25 cellular contexts compared by ENCODE assay signal in the genomic region with DNA sequence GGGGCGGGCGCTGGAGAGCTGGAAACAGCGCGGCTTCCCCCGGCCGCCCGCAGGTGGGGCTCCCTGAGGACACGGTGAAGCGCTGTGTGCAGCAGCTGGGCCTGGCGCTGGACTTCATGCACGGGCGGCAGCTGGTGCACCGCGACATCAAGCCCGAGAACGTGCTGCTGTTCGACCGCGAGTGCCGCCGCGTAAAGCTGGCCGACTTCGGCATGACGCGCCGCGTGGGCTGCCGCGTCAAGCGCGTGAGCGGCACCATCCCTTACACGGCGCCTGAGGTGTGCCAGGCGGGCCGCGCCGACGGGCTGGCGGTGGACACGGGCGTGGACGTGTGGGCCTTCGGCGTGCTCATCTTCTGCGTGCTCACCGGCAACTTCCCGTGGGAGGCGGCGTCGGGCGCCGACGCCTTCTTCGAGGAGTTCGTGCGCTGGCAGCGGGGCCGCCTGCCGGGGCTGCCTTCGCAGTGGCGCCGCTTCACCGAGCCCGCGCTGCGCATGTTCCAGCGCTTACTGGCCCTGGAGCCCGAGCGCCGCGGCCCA. TPM values are rescaled to one million over a fixed set of nuclear protein-coding genes. Genes with fewer than 3 reads are reported as not detected.
DNase-seq lines count a peak whose midpoint lies in the region; ATAC-seq, FAIRE-seq and TF ChIP-seq lines count a peak whose summit lies in the region.
"Had no signal": no experiment of that assay in that cellular context is flagged by ENCODE, and none has a peak within 500 bp of the region (broad histone marks: within the 10 kb centered on the region; RNA-seq: fewer than 3 reads in every experiment).

No MANE protein-coding gene starts in this region.

- no peak overlapping the region for H2AFZ ChIP-seq in HepG2 (ENCODE audit: low read length)
- H2AFZ ChIP-seq: GM23248 had no signal

- POLR2A ChIA-PET in HepG2 (lab: Yijun Ruan, JAX): no interaction called here

- no peak overlapping the region for H3K27ac Mint-ChIP-seq in natural killer cell treated with Interleukin-12 subunit alpha and Interleukin-12 subunit beta and Interleukin-15 and Interleukin-18, amount 100 ng/mL, for 72 hours
- H3K27ac Mint-ChIP-seq in natural killer cell: no peak overlapping the region
- no peak overlapping the region for H3K27ac Mint-ChIP-seq in stimulated activated memory B cell treated with anti-CD40 and anti-IgM and Interleukin-4, amounts not matched to agents 10 μg/mL and 1 μg/mL and 100 μg/mL, for 72 hours
- H3K27ac Mint-ChIP-seq: CD14-positive monocyte; CD4-positive, alpha-beta T cell had no signal

- H3K79me2 ChIP-seq in HepG2 (ENCODE audit: insufficient read depth, low read length): no peaks in the 10 kb centered on the region

- peaks cover 4 to 11% of the 10 kb centered on the region in 2 experiments; a peak in 2 of 5 replicates for H3K27me3 ChIP-seq in HepG2 (ENCODE audit: control insufficient read depth in 1 of 2, insufficient read depth in 2 of 2, low read length in 2 of 2)
- H3K27me3 ChIP-seq: BE2C; BLaER1 treated with 17β-estradiol and CSF1 and Interleukin-3, amounts not matched to agents 10 nM and 100 nM had no signal

- intact Hi-C loops in natural killer cell (cut with micrococcal nuclease): loop anchor here (2.0 kb wide), 1 partner anchor 15 kb away; no protein-coding TSS in a partner anchor
- intact Hi-C loops in HepG2 (cut with micrococcal nuclease; ENCODE audit: unreplicated experiment): no loop called here

- no peaks in the 10 kb centered on the region for H4K20me1 ChIP-seq in HepG2 (ENCODE audit: insufficient read depth, low read length)

- FAIRE-seq in HepG2 (lab: Jason Lieb, UNC): no peak
- FAIRE-seq: A204.1, D721Med, GM12891, H1 had no signal

- H3K4me3 ChIP-seq in HepG2 (replicated peaks in 1 of 3; ENCODE audit: insufficient read depth in 1 of 3, low read depth in 2 of 3, low read length in 3 of 3): no peak overlapping the region
- H3K4me3 ChIP-seq: BLaER1 treated with 17β-estradiol and CSF1 and Interleukin-3, amounts not matched to agents 10 nM and 100 nM; GM23248 had no signal

- in situ Hi-C loops in HepG2 (cut with HindIII; ENCODE audit: extremely low pct_ligation_motif_present, low pct_unique_long_range_greater_than_20kb): no loop called here

- no TSS peak for BruUV-seq in HepG2 (replicated peaks; lab: Mats Ljungman, UMichigan)

- no peaks in the 10 kb centered on the region for H3K36me3 Mint-ChIP-seq in natural killer cell treated with Interleukin-12 subunit alpha and Interleukin-12 subunit beta and Interleukin-15 and Interleukin-18, amount 100 ng/mL, for 72 hours
- no peaks in the 10 kb centered on the region for H3K36me3 Mint-ChIP-seq in natural killer cell
- H3K36me3 Mint-ChIP-seq in stimulated activated memory B cell treated with anti-CD40 and anti-IgM and Interleukin-4, amounts not matched to agents 10 μg/mL and 1 μg/mL and 100 μg/mL, for 72 hours: no peaks in the 10 kb centered on the region
- H3K36me3 Mint-ChIP-seq: CD14-positive monocyte had no signal

- no peaks in the 10 kb centered on the region for H3K9me3 ChIP-seq in HepG2 (ENCODE audit: low read length)
- H3K9me3 ChIP-seq: BE2C; BLaER1 treated with 17β-estradiol and CSF1 and Interleukin-3, amounts not matched to agents 10 nM and 100 nM had no signal

- no peaks in the 10 kb centered on the region for H3K36me3 ChIP-seq in HepG2 (replicated peaks in 1 of 2; ENCODE audit: control insufficient read depth in 1 of 2, insufficient read depth in 2 of 2, low read length in 2 of 2)
- H3K36me3 ChIP-seq: BE2C had no signal

- TF ChIP-seq RAD21 in HepG2 (CRISPR knock-in tag; IDR thresholded peaks at IDR 0.05): no peak

- no peak for TF ChIP-seq CTCF in natural killer cell (IDR thresholded peaks at IDR 0.05)
- no peak for TF ChIP-seq CTCF in HepG2 (CRISPR knock-in tag; IDR thresholded peaks at IDR 0.05)

- no peak for ATAC-seq in natural killer cell treated with Interleukin-12 subunit alpha and Interleukin-12 subunit beta and Interleukin-15 and Interleukin-18, amount 100 ng/mL, for 72 hours
- ATAC-seq in natural killer cell: no peak
- ATAC-seq in HepG2: no peak
- peak; percentile 26 for ATAC-seq in stimulated activated memory B cell treated with anti-CD40 and anti-IgM and Interleukin-4, amounts not matched to agents 10 μg/mL and 1 μg/mL and 100 μg/mL, for 72 hours

- H3K9me3 Mint-ChIP-seq in natural killer cell treated with Interleukin-12 subunit alpha and Interleukin-12 subunit beta and Interleukin-15 and Interleukin-18, amount 100 ng/mL, for 72 hours: no peaks in the 10 kb centered on the region
- H3K9me3 Mint-ChIP-seq in natural killer cell: no peaks in the 10 kb centered on the region
- H3K9me3 Mint-ChIP-seq in stimulated activated memory B cell treated with anti-CD40 and anti-IgM and Interleukin-4, amounts not matched to agents 10 μg/mL and 1 μg/mL and 100 μg/mL, for 72 hours: no peaks in the 10 kb centered on the region
- H3K9me3 Mint-ChIP-seq: CD4-positive, alpha-beta T cell; CD8-positive, alpha-beta memory T cell had no signal

- H3K4me3 Mint-ChIP-seq in natural killer cell treated with Interleukin-12 subunit alpha and Interleukin-12 subunit beta and Interleukin-15 and Interleukin-18, amount 100 ng/mL, for 72 hours: no peak overlapping the region
- H3K4me3 Mint-ChIP-seq in natural killer cell: no peak overlapping the region
- H3K4me3 Mint-ChIP-seq in stimulated activated memory B cell treated with anti-CD40 and anti-IgM and Interleukin-4, amounts not matched to agents 10 μg/mL and 1 μg/mL and 100 μg/mL, for 72 hours: no peak overlapping the region
- H3K4me3 Mint-ChIP-seq: CD14-positive monocyte; CD4-positive, alpha-beta T cell; CD8-positive, alpha-beta memory T cell had no signal

- H3K4me1 ChIP-seq in HepG2 (ENCODE audit: insufficient read depth, low read length): peaks cover 28% of the 10 kb centered on the region
- H3K4me1 ChIP-seq: BE2C had no signal

- CTCF ChIA-PET in HepG2 (lab: Yijun Ruan, JAX; ENCODE audit: low intra/inter-chr PET ratio, low total read pairs): interaction anchor here (1.1 kb wide), 1 partner anchor 42 kb away, joined by 3 read pairs; no protein-coding TSS in a partner anchor

- peaks cover 8 to 24% of the 10 kb centered on the region in 2 donors for H3K4me1 Mint-ChIP-seq in natural killer cell treated with Interleukin-12 subunit alpha and Interleukin-12 subunit beta and Interleukin-15 and Interleukin-18, amount 100 ng/mL, for 72 hours (ENCODE audit: low read depth in 2 of 2)
- peaks cover 9 to 33% of the 10 kb centered on the region in 2 donors for H3K4me1 Mint-ChIP-seq in natural killer cell
- peaks cover 7% of the 10 kb centered on the region for H3K4me1 Mint-ChIP-seq in stimulated activated memory B cell treated with anti-CD40 and anti-IgM and Interleukin-4, amounts not matched to agents 10 μg/mL and 1 μg/mL and 100 μg/mL, for 72 hours

- peak; percentile 60 for DNase-seq in natural killer cell treated with Interleukin-12 subunit alpha and Interleukin-12 subunit beta and Interleukin-15 and Interleukin-18, amount 100 ng/mL, for 72 hours (ENCODE audit: low spot score)
- no peak for DNase-seq in natural killer cell
- no peak for DNase-seq in HepG2 (ENCODE audit: low spot score)
- DNase-seq in AG20443 (ENCODE audit: low spot score): no peak
- no peak for DNase-seq in NCI-H2171 (lab: John Stamatoyannopoulos, UW)
- no peak for DNase-seq in NCI-H1105 treated with DMSO at 0.1 percent for 48 hours (lab: John Stamatoyannopoulos, UW)
- DNase-seq: AML-193; BE2C; CD4-positive, alpha-beta T cell; CD8-positive, alpha-beta memory T cell; DMS 273 treated with DMSO at 0.1 percent for 48 hours; DMS79; EL; GF-D8; GM23248; H7; HCEC 1CT had no signal

- WGBS in HepG2 (ENCODE audit: low lambda C conversion rate): 81% methylated on average over 63 of the region's 73 CpGs

- H3K9ac ChIP-seq in HepG2 (ENCODE audit: insufficient read depth, low read depth, low read length): no peak overlapping the region
- H3K9ac ChIP-seq: BLaER1 treated with 17β-estradiol and CSF1 and Interleukin-3, amounts not matched to agents 10 nM and 100 nM; GM23248 had no signal

- no peak overlapping the region for H3K27ac ChIP-seq in HepG2 (ENCODE audit: extremely low read length, insufficient read depth, low read length)
- H3K27ac ChIP-seq: 22Rv1; BLaER1 treated with 17β-estradiol and CSF1 and Interleukin-3, amounts not matched to agents 10 nM and 100 nM; GM23248 had no signal

- TF ChIP-seq EP300 in HepG2 (IDR thresholded peaks at IDR 0.05; ENCODE audit: low read depth in 2 of 2, low read length in 2 of 2): no peak
- no peak for TF ChIP-seq EP300 in HepG2 (CRISPR knock-in tag; IDR thresholded peaks at IDR 0.05; ENCODE audit: borderline replicate concordance)

- H3K4me2 ChIP-seq in HepG2 (ENCODE audit: low read depth, low read length): no peak overlapping the region
- H3K4me2 ChIP-seq: BLaER1 treated with 17β-estradiol and CSF1 and Interleukin-3, amounts not matched to agents 10 nM and 100 nM had no signal

- TF ChIP-seq POLR2A in HepG2 (IDR thresholded peaks at IDR 0.05; ENCODE audit: insufficient read depth in 1 of 2, low read depth in 2 of 2, low read length in 2 of 2): no peak

- H3K27me3 Mint-ChIP-seq in natural killer cell treated with Interleukin-12 subunit alpha and Interleukin-12 subunit beta and Interleukin-15 and Interleukin-18, amount 100 ng/mL, for 72 hours: no peaks in the 10 kb centered on the region
- H3K27me3 Mint-ChIP-seq in natural killer cell (ENCODE audit: low read depth in 2 of 2): no peaks in the 10 kb centered on the region
- peaks cover 2% of the 10 kb centered on the region for H3K27me3 Mint-ChIP-seq in stimulated activated memory B cell treated with anti-CD40 and anti-IgM and Interleukin-4, amounts not matched to agents 10 μg/mL and 1 μg/mL and 100 μg/mL, for 72 hours
- H3K27me3 Mint-ChIP-seq: CD4-positive, alpha-beta T cell; CD8-positive, alpha-beta memory T cell had no signal

RNA-seq across cellular contexts. Expression of a gene that starts 27.8 kb away (rescaled TPM):
- 1 to 10 TPM; 1.1 TPM for total RNA-seq in natural killer cell treated with Interleukin-12 subunit alpha and Interleukin-12 subunit beta and Interleukin-15 and Interleukin-18, amount 100 ng/mL, for 72 hours
- total RNA-seq in natural killer cell (10 to 100 TPM; 59.3 to 60.9 (median 59.8) TPM), HepG2 (2016; rRNA removed; fragmentation: Illumina TruSeq; extraction: Trizol) (0.15 and 0.18 TPM in 2 replicates)
- total RNA-seq in HepG2 (2016; cell fraction: cytosol; rRNA removed; fragmentation: Illumina TruSeq; extraction: Trizol; ENCODE audit: low read depth): 0.09 TPM in 1 of 2 replicates, not detected in the other
- 0.19 and 0.25 TPM in 2 replicates for total RNA-seq in HepG2 (2016; cell fraction: insoluble cytoplasmic fraction; rRNA removed; fragmentation: Illumina TruSeq; extraction: Trizol)
- total RNA-seq in HepG2 (2016; cell fraction: membrane; rRNA removed; fragmentation: Illumina TruSeq; extraction: Trizol): 0.22 and 0.28 TPM in 2 replicates
- 0.13 and 0.16 TPM in 2 replicates for total RNA-seq in HepG2 (2016; cell fraction: nucleus; rRNA removed; fragmentation: Illumina TruSeq; extraction: Trizol)
- polyA plus RNA-seq in HepG2 (2011; rRNA removed): 0.17 and 0.26 TPM in 2 replicates
- 0.19 and 0.26 TPM in 2 replicates for polyA plus RNA-seq in HepG2 (2011; cell fraction: cytosol; rRNA removed)
- 0.59 and 0.61 TPM in 2 replicates for polyA plus RNA-seq in HepG2 (2011; cell fraction: nucleus; rRNA removed)
- polyA plus RNA-seq in HepG2 (2012): 0.44 and 0.76 TPM in 2 replicates
- 0.06 and 0.08 TPM in 2 replicates for polyA plus RNA-seq in HepG2 (2016; cell fraction: cytosol; fragmentation: Illumina TruSeq; extraction: Trizol; ENCODE audit: low read depth)
- polyA plus RNA-seq in HepG2 (2016; cell fraction: insoluble cytoplasmic fraction; fragmentation: Illumina TruSeq; extraction: Trizol; ENCODE audit: low read depth): 0.66 and 0.71 TPM in 2 replicates
- polyA plus RNA-seq in HepG2 (2016; cell fraction: membrane; fragmentation: Illumina TruSeq; extraction: Trizol; ENCODE audit: low read depth): 0.19 and 0.34 TPM in 2 replicates
- 0.70 and 0.92 TPM in 2 replicates for polyA plus RNA-seq in HepG2 (2016; cell fraction: nucleus; fragmentation: Illumina TruSeq; extraction: Trizol; ENCODE audit: insufficient read depth, low read depth)
- 0.16 and 0.52 TPM in 2 replicates for polyA minus RNA-seq in HepG2 (2011; rRNA and poly(A)+ RNA removed; ENCODE audit: low replicate concordance)
- 0.26 and 0.59 TPM in 2 replicates for polyA minus RNA-seq in HepG2 (2011; cell fraction: cytosol; rRNA and poly(A)+ RNA removed)
- 0.13 and 0.25 TPM in 2 replicates for polyA minus RNA-seq in HepG2 (2011; cell fraction: nucleus; rRNA and poly(A)+ RNA removed)
- total RNA-seq: GM23248 had no signal
- polyA plus RNA-seq: GM23248 had no signal

RNA-seq across cellular contexts. Expression of a gene that starts 43.2 kb away (rescaled TPM):
- total RNA-seq in natural killer cell treated with Interleukin-12 subunit alpha and Interleukin-12 subunit beta and Interleukin-15 and Interleukin-18, amount 100 ng/mL, for 72 hours: 10 to 100 TPM in 1 of 2 donors, not detected in 1; 13.8 TPM
- total RNA-seq in natural killer cell (1 to 10 TPM in 2 of 3 donors, not detected in 1; 4.1 to 5.7 TPM), HepG2 (2016; rRNA removed; fragmentation: Illumina TruSeq; extraction: Trizol) (not detected in 2 replicates)
- total RNA-seq in HepG2 (2016; cell fraction: cytosol; rRNA removed; fragmentation: Illumina TruSeq; extraction: Trizol; ENCODE audit: low read depth): 0.10 TPM in 1 of 2 replicates, not detected in the other
- 0.21 and 0.45 TPM in 2 replicates for total RNA-seq in HepG2 (2016; cell fraction: insoluble cytoplasmic fraction; rRNA removed; fragmentation: Illumina TruSeq; extraction: Trizol)
- not detected in 2 replicates for total RNA-seq in HepG2 (2016; cell fraction: membrane; rRNA removed; fragmentation: Illumina TruSeq; extraction: Trizol)
- total RNA-seq in HepG2 (2016; cell fraction: nucleus; rRNA removed; fragmentation: Illumina TruSeq; extraction: Trizol): 1.1 and 2.5 TPM in 2 replicates
- polyA plus RNA-seq in HepG2 (2011; rRNA removed): 0.25 and 0.50 TPM in 2 replicates
- polyA plus RNA-seq in HepG2 (2011; cell fraction: cytosol; rRNA removed): 0.05 and 0.06 TPM in 2 replicates
- polyA plus RNA-seq in HepG2 (2011; cell fraction: nucleus; rRNA removed): 0.66 and 1.1 TPM in 2 replicates
- 0.42 and 0.71 TPM in 2 replicates for polyA plus RNA-seq in HepG2 (2012)
- 0.07 and 0.11 TPM in 2 replicates for polyA plus RNA-seq in HepG2 (2016; cell fraction: cytosol; fragmentation: Illumina TruSeq; extraction: Trizol; ENCODE audit: low read depth)
- 0.13 TPM in 1 of 2 replicates, not detected in the other for polyA plus RNA-seq in HepG2 (2016; cell fraction: insoluble cytoplasmic fraction; fragmentation: Illumina TruSeq; extraction: Trizol; ENCODE audit: low read depth)
- not detected in 2 replicates for polyA plus RNA-seq in HepG2 (2016; cell fraction: membrane; fragmentation: Illumina TruSeq; extraction: Trizol; ENCODE audit: low read depth)
- 3.2 and 5.2 TPM in 2 replicates for polyA plus RNA-seq in HepG2 (2016; cell fraction: nucleus; fragmentation: Illumina TruSeq; extraction: Trizol; ENCODE audit: insufficient read depth, low read depth)
- polyA minus RNA-seq in HepG2 (2011; rRNA and poly(A)+ RNA removed; ENCODE audit: low replicate concordance): 0.16 and 1.8 TPM in 2 replicates
- not detected in 2 replicates for polyA minus RNA-seq in HepG2 (2011; cell fraction: cytosol; rRNA and poly(A)+ RNA removed)
- 1.4 and 3.0 TPM in 2 replicates for polyA minus RNA-seq in HepG2 (2011; cell fraction: nucleus; rRNA and poly(A)+ RNA removed)

Comparison
In these comparisons a context has a peak if more than half of its experiments do, and no peak if none do; other contexts are left out.
1. RNA of a gene that starts 27.8 kb away (total RNA-seq): 59.3 to 60.9 TPM in natural killer cell; 1.1 TPM in natural killer cell treated with Interleukin-12 subunit alpha and Interleukin-12 subunit beta and Interleukin-15 and Interleukin-18, amount 100 ng/mL, for 72 hours and 0.09 to 0.28 TPM in HepG2; every median in the first group is over 10 times any median in the second.